20 cellular contexts compared by ENCODE assay signal in the genomic region with DNA sequence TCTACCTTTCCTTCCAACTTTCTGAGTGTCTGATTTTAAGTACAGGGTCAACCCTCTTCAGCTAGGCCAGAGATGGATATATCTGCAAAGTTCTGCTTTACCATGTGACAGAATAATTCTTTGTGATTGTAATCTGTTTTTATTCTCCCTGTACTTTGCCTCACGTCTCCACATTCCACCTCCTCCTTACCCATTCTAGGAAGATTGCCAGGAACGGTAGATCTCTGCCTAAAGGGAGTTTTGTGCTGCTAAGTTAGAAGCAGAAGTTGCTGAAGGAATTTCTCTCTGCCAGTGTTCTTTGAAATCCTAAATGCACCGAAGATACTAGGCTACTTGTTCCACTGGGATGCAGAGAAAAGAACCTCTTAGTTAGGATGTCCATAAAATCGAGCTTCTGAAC. TPM values are rescaled to one million over a fixed set of nuclear protein-coding genes. Genes with fewer than 3 reads are reported as not detected.
"Had no signal": no experiment of that assay in that cellular context is flagged by ENCODE, and none has a peak within 500 bp of the region (broad histone marks: within the 10 kb centered on the region; RNA-seq: fewer than 3 reads in every experiment).

No MANE protein-coding gene starts in this region.

- H3K9me3 Mint-ChIP-seq: activated CD4-positive, alpha-beta T cell treated with anti-CD3 and anti-CD28 coated beads, Interleukin-2, amount 10 ng/mL, durations not matched to agents 7 days and 5 days; activated naive CD8-positive, alpha-beta T cell treated with anti-CD3 and anti-CD28 coated beads, Interleukin-2, amount 10 ng/mL, durations not matched to agents 7 days and 5 days; effector memory CD8-positive, alpha-beta T cell; naive B cell; T-helper 2 cell treated with Interferon-gamma antibody and Interleukin-4, amounts not matched to agents 5 μg/mL and 100 μg/mL, for 36 hours had no signal

- H3K36me3 Mint-ChIP-seq: activated naive CD8-positive, alpha-beta T cell treated with anti-CD3 and anti-CD28 coated beads, Interleukin-2, amount 10 ng/mL, durations not matched to agents 7 days and 5 days; naive B cell had no signal

- H3K27me3 ChIP-seq: right atrium auricular region, SJCRH30 had no signal

- H3K4me3 Mint-ChIP-seq: activated CD4-positive, alpha-beta T cell treated with anti-CD3 and anti-CD28 coated beads, Interleukin-2, amount 10 ng/mL, durations not matched to agents 7 days and 5 days; activated naive CD8-positive, alpha-beta T cell treated with anti-CD3 and anti-CD28 coated beads, Interleukin-2, amount 10 ng/mL, durations not matched to agents 7 days and 5 days; effector memory CD8-positive, alpha-beta T cell; naive B cell; T-helper 2 cell treated with Interferon-gamma antibody and Interleukin-4, amounts not matched to agents 5 μg/mL and 100 μg/mL, for 36 hours had no signal

- H3K4me3 ChIP-seq: lung, right atrium auricular region, SJCRH30 had no signal

- H3K27ac Mint-ChIP-seq: activated CD4-positive, alpha-beta T cell treated with anti-CD3 and anti-CD28 coated beads, Interleukin-2, amount 10 ng/mL, durations not matched to agents 7 days and 5 days; activated naive CD8-positive, alpha-beta T cell treated with anti-CD3 and anti-CD28 coated beads, Interleukin-2, amount 10 ng/mL, durations not matched to agents 7 days and 5 days; effector memory CD8-positive, alpha-beta T cell; T-helper 2 cell treated with Interferon-gamma antibody and Interleukin-4, amounts not matched to agents 5 μg/mL and 100 μg/mL, for 36 hours had no signal

- H3K4me1 ChIP-seq: parathyroid adenoma had no signal

- ATAC-seq: effector memory CD8-positive, alpha-beta T cell had no signal

- H3K36me3 ChIP-seq: right atrium auricular region, SJCRH30 had no signal

- H3K27ac ChIP-seq: epithelial cell of prostate, parathyroid adenoma, right atrium auricular region, SJCRH30 had no signal

- DNase-seq: activated CD4-positive, alpha-beta T cell treated with anti-CD3 and anti-CD28 coated beads, Interleukin-2, amount 10 ng/mL, durations not matched to agents 7 days and 5 days; activated CD4-positive, CD25-positive, alpha-beta regulatory T cell; activated CD8-positive, alpha-beta memory T cell treated with anti-CD3 and anti-CD28 coated beads, Interleukin-2, amount 50 U/mL, for 48 hours; activated naive CD4-positive, alpha-beta T cell; activated naive CD8-positive, alpha-beta T cell treated with anti-CD3 and anti-CD28 coated beads, Interleukin-2, amount 10 ng/mL, durations not matched to agents 7 days and 5 days; central memory CD4-positive, alpha-beta T cell; cortex of kidney; effector memory CD8-positive, alpha-beta T cell; foreskin melanocyte; naive B cell; SJCRH30; stimulated activated CD4-positive, alpha-beta T cell treated with anti-CD3 and anti-CD28 coated beads, Interleukin-15, amount 100 ng/mL, for 24 hours; stimulated activated CD4-positive, alpha-beta T cell treated with anti-CD3 and anti-CD28 coated beads, Interleukin-4, amount 100 ng/mL, for 1 hour; stimulated activated naive CD4-positive, alpha-beta T cell; SW 1271 had no signal

- H3K9me3 ChIP-seq: right atrium auricular region, SJCRH30 had no signal

RNA-seq across cellular contexts. Expression of a gene that starts 20.7 kb away (rescaled TPM):
- total RNA-seq: activated CD4-positive, alpha-beta T cell treated with anti-CD3 and anti-CD28 coated beads, Interleukin-2, amount 10 ng/mL, durations not matched to agents 7 days and 5 days; activated naive CD8-positive, alpha-beta T cell treated with anti-CD3 and anti-CD28 coated beads, Interleukin-2, amount 10 ng/mL, durations not matched to agents 7 days and 5 days; SJCRH30 had no signal
